27 cellular contexts compared by ENCODE assay signal in the genomic region with DNA sequence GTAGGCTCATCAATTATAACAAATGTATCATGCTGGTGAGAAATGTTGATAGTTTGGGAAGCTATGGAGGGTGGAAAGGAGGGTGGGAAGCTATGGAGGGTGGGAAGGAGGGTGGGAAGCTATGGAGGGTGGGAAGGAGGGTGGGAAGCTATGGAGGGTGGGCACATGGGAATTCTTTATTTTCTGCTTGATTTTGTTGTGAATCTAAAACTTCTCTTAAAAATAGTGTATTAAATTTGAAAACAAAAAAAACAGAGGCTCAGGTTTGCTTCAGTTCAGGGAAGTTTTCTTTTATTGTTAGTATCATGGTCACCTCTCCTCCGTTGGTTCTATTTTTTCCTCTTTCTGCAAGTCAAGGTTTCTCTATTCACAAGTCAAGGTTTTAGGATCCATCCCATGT.
"Had no signal": no experiment of that assay in that cellular context is flagged by ENCODE, and none has a peak within 500 bp of the region (broad histone marks: within the 10 kb centered on the region; RNA-seq: fewer than 3 reads in every experiment).

No MANE protein-coding gene starts in this region.

- H3K27ac ChIP-seq: stomach, suprapubic skin, testis, thoracic aorta, thyroid gland, tibial artery, tibial nerve, transverse colon, upper lobe of left lung, upper lobe of right lung, uterus, vagina had no signal

- FAIRE-seq: urothelium cell line had no signal

- H3K4me1 ChIP-seq: stomach, suprapubic skin, testis, thyroid gland, tibial artery, tibial nerve, transverse colon, upper lobe of left lung, upper lobe of right lung, uterus, vagina had no signal

- DNase-seq: stimulated activated CD4-positive, alpha-beta T cell treated with anti-CD3 and anti-CD28 coated beads, Interleukin-2, amount 100 ng/mL, for 48 hours; stimulated activated CD4-positive, alpha-beta T cell treated with anti-CD3 and anti-CD28 coated beads, Interleukin-4, amount 100 ng/mL, for 1 hour; stimulated activated CD4-positive, alpha-beta T cell treated with anti-CD3 and anti-CD28 coated beads, Interleukin-4, amount 100 ng/mL, for 24 hours; stimulated activated CD4-positive, alpha-beta T cell treated with anti-CD3 and anti-CD28 coated beads, Interleukin-4, amount 100 ng/mL, for 4 hours; stimulated activated CD8-positive, alpha-beta memory T cell treated with anti-CD3 and anti-CD28 coated beads, Interleukin-4, amount 100 ng/mL, for 48 hours; stimulated activated naive B cell treated with anti-CD40 and anti-IgM and Interleukin-4, amounts not matched to agents 10 μg/mL and 1 μg/mL and 100 μg/mL, for 72 hours; stimulated activated naive CD4-positive, alpha-beta T cell; stimulated activated naive CD4-positive, alpha-beta T cell treated with Interleukin-2 at 50 U/mL for 16 hours; stimulated activated naive CD8-positive, alpha-beta T cell treated with anti-CD3 and anti-CD28 coated beads, Interleukin-15, amount 100 ng/mL, for 72 hours; stimulated activated naive CD8-positive, alpha-beta T cell treated with anti-CD3 and anti-CD28 coated beads, Interleukin-15, Interleukin-2, amounts not matched to agents 100 U/mL and 50 U/mL, for 24 hours; stomach; substantia nigra; testis; thyroid gland; tibial artery; transverse colon; trophoblast cell; upper lobe of left lung; upper lobe of right lung; uterus had no signal

- H3K36me3 ChIP-seq: stomach, suprapubic skin, thoracic aorta, thyroid gland, tibial artery, tibial nerve, transverse colon, upper lobe of left lung, upper lobe of right lung, uterus, vagina had no signal

- H3K9me3 ChIP-seq: suprapubic skin, testis, thoracic aorta, thyroid gland, tibial artery, tibial nerve, transverse colon, upper lobe of left lung, upper lobe of right lung, uterus, vagina had no signal

- H3K27me3 ChIP-seq: stomach, suprapubic skin, testis, thyroid gland, tibial artery, tibial nerve, transverse colon, upper lobe of left lung, upper lobe of right lung, uterus, vagina had no signal

- ATAC-seq: stimulated activated effector memory CD8-positive, alpha-beta T cell treated with anti-CD3 and anti-CD28 coated beads, Interleukin-12 subunit alpha, Interleukin-12 subunit beta, amount 100 ng/mL, for 72 hours; stimulated activated memory B cell treated with anti-CD40 and anti-IgM and Interleukin-4, amounts not matched to agents 10 μg/mL and 1 μg/mL and 100 μg/mL, for 72 hours; stimulated activated naive B cell treated with anti-CD40 and anti-IgM and Interleukin-4, amounts not matched to agents 10 μg/mL and 1 μg/mL and 100 μg/mL, for 72 hours; stimulated activated naive CD8-positive, alpha-beta T cell treated with anti-CD3 and anti-CD28 coated beads, Interleukin-15, Interleukin-2, amounts not matched to agents 100 U/mL and 50 U/mL, for 24 hours; upper lobe of right lung had no signal

- H3K4me3 ChIP-seq: stomach, suprapubic skin, testis, thoracic aorta, thyroid gland, tibial artery, tibial nerve, transverse colon, upper lobe of left lung, upper lobe of right lung, uterus, vagina had no signal
